ENCODE assay signal across 14 cellular contexts in the genomic region with DNA sequence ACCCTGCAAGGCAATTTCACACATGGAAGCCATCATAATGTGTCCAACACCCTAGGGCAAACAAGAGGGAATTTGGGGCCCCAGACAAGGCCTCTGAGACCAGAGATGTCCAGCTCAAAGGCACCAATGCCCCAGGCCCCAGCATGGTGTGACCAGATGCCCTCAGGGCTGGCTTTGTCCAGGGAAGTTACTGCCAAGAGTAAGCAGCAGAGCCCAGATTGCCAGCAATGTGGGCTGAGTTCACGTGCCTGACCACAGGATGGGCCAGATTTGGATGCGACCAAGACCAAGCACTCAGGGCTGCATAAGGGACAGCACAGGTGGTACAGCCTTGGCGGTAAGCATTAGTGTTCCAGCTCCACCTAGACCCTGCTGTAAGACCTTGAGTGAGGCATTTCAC. TPM values are rescaled to one million over a fixed set of nuclear protein-coding genes. Genes with fewer than 3 reads are reported as not detected.
DNase-seq lines count a peak whose midpoint lies in the region; ATAC-seq and TF ChIP-seq lines count a peak whose summit lies in the region.
"Had no signal": no experiment of that assay in that cellular context is flagged by ENCODE, and none has a peak within 500 bp of the region (broad histone marks: within the 10 kb centered on the region; RNA-seq: fewer than 3 reads in every experiment).

No MANE protein-coding gene starts in this region.

- H3K27me3 Mint-ChIP-seq in endothelial cell (ENCODE audit: unreplicated experiment), result peaks cover 2% of the 10 kb centered on the region
- H3K27me3 Mint-ChIP-seq: activated CD4-positive, alpha-beta T cell treated with anti-CD3 and anti-CD28 coated beads, Interleukin-2, amount 10 ng/mL, durations not matched to agents 24 days and 14 days; naive B cell had no signal

- no peak for TF ChIP-seq EP300 in esophagus muscularis mucosa (IDR thresholded peaks at IDR 0.05)

- peaks cover 0 to 8% (median 0%) of the 10 kb centered on the region in 9 donors for H3K36me3 ChIP-seq in heart right ventricle
- H3K36me3 ChIP-seq in esophagus muscularis mucosa, result peaks cover 0 to 11% (median 2%) of the 10 kb centered on the region in 4 donors
- no peaks in the 10 kb centered on the region for H3K36me3 ChIP-seq in parathyroid adenoma (ENCODE audit: control insufficient read depth, insufficient read depth, low read length)
- H3K36me3 ChIP-seq in vagina, result no peaks in the 10 kb centered on the region
- H3K36me3 ChIP-seq in BE2C, result no peaks in the 10 kb centered on the region

- H3K27me3 ChIP-seq in heart right ventricle (no peaks in the 10 kb centered on the region), right cardiac atrium (ENCODE audit: control insufficient read depth, insufficient read depth) (no peaks in the 10 kb centered on the region), esophagus muscularis mucosa (no peaks in the 10 kb centered on the region), parathyroid adenoma (ENCODE audit: control insufficient read depth, insufficient read depth, low read length) (no peaks in the 10 kb centered on the region), vagina (no peaks in the 10 kb centered on the region), BE2C (no peaks in the 10 kb centered on the region)

- H3K9ac ChIP-seq in parathyroid adenoma, result no peak overlapping the region

- peaks cover 0 to 3% (median 0%) of the 10 kb centered on the region in 11 donors for H3K9me3 ChIP-seq in heart right ventricle
- H3K9me3 ChIP-seq in right cardiac atrium (ENCODE audit: control insufficient read depth, low read length), result no peaks in the 10 kb centered on the region
- H3K9me3 ChIP-seq in esophagus muscularis mucosa, result no peaks in the 10 kb centered on the region
- H3K9me3 ChIP-seq in parathyroid adenoma (ENCODE audit: control insufficient read depth, low read length), result no peaks in the 10 kb centered on the region
- H3K9me3 ChIP-seq in vagina, result no peaks in the 10 kb centered on the region
- H3K9me3 ChIP-seq in BE2C, result no peaks in the 10 kb centered on the region

- no peak overlapping the region for H3K4me2 ChIP-seq in parathyroid adenoma (ENCODE audit: low read length)

- H3K27ac ChIP-seq in heart right ventricle, result peak overlapping the region in 7 of 10 donors; percentile 27 to 70 (median 56)
- H3K27ac ChIP-seq in right cardiac atrium (ENCODE audit: low read length), result no peak overlapping the region
- H3K27ac ChIP-seq in esophagus muscularis mucosa (replicated peaks in 1 of 4), result peak overlapping the region; percentile 86 to 93 (median 90)
- H3K27ac ChIP-seq in parathyroid adenoma, result peak overlapping the region; percentile 82
- peak overlapping the region; percentile 90 for H3K27ac ChIP-seq in vagina

- no peak overlapping the region for H3K4me3 Mint-ChIP-seq in endothelial cell (ENCODE audit: unreplicated experiment)
- H3K4me3 Mint-ChIP-seq: activated CD4-positive, alpha-beta T cell treated with anti-CD3 and anti-CD28 coated beads, Interleukin-2, amount 10 ng/mL, durations not matched to agents 24 days and 14 days; activated T-helper 1 cell treated with anti-CD3 and anti-CD28 coated beads, Interleukin-12 subunit alpha, Interleukin-12 subunit beta, Interleukin-2, Interleukin-4 antibody, amounts not matched to agents 30 ng/mL and 10 ng/mL and 1 ng/mL, durations not matched to agents 14 hours and 24 hours and 36 hours; naive B cell had no signal

- TF ChIP-seq CTCF in heart right ventricle (IDR thresholded peaks at IDR 0.05) (no peak), esophagus muscularis mucosa (IDR thresholded peaks at IDR 0.05) (no peak), parathyroid adenoma (IDR thresholded peaks at IDR 0.05) (no peak), vagina (IDR thresholded peaks at IDR 0.05) (no peak), endothelial cell (IDR thresholded peaks at IDR 0.05; ENCODE audit: unreplicated experiment) (no peak), BE2C (IDR thresholded peaks at IDR 0.05; ENCODE audit: low read depth, low read length) (no peak)

- no peaks in the 10 kb centered on the region for H3K9me3 Mint-ChIP-seq in endothelial cell (ENCODE audit: unreplicated experiment)

- ATAC-seq in heart right ventricle, result peak in 3 of 8 donors; percentile 17 to 26 (median 26)
- no peak for ATAC-seq in right cardiac atrium
- ATAC-seq: sciatic nerve had no signal

- intact Hi-C loops in heart right ventricle (cut with DNase I), result loop anchor here in 1 of 10 donors (5.0 kb wide), 1 partner anchor 52 kb away; no protein-coding TSS in a partner anchor
- intact Hi-C loops in right cardiac atrium (cut with DNase I), result no loop called here
- intact Hi-C loops in esophagus muscularis mucosa (cut with DNase I), result no loop called here
- intact Hi-C loops in vagina (cut with DNase I), result no loop called here

- no peak overlapping the region for H3K27ac Mint-ChIP-seq in endothelial cell (ENCODE audit: unreplicated experiment)
- H3K27ac Mint-ChIP-seq: activated CD4-positive, alpha-beta T cell treated with anti-CD3 and anti-CD28 coated beads, Interleukin-2, amount 10 ng/mL, durations not matched to agents 24 days and 14 days; activated T-helper 1 cell treated with anti-CD3 and anti-CD28 coated beads, Interleukin-12 subunit alpha, Interleukin-12 subunit beta, Interleukin-2, Interleukin-4 antibody, amounts not matched to agents 30 ng/mL and 10 ng/mL and 1 ng/mL, durations not matched to agents 14 hours and 24 hours and 36 hours had no signal

- no peak for TF ChIP-seq POLR2A in esophagus muscularis mucosa (IDR thresholded peaks at IDR 0.05; ENCODE audit: low read depth)
- TF ChIP-seq POLR2A in vagina (IDR thresholded peaks at IDR 0.05), result no peak

- no peak overlapping the region for H2AFZ ChIP-seq in parathyroid adenoma

- peaks cover 2% of the 10 kb centered on the region for H3K4me1 Mint-ChIP-seq in endothelial cell (ENCODE audit: unreplicated experiment)

- peaks cover 18% of the 10 kb centered on the region for H3K79me2 ChIP-seq in parathyroid adenoma

- 84 to 86% methylated on average over 3 of the region's 3 CpGs for WGBS in heart right ventricle, 2 donors
- 88% methylated on average over 3 of the region's 3 CpGs for WGBS in right cardiac atrium
- 69% methylated on average over 3 of the region's 3 CpGs for WGBS in esophagus muscularis mucosa

- H3K4me3 ChIP-seq in heart right ventricle (no peak overlapping the region), right cardiac atrium (ENCODE audit: low read length) (no peak overlapping the region), esophagus muscularis mucosa (no peak overlapping the region), parathyroid adenoma (ENCODE audit: low read depth, low read length) (no peak overlapping the region), vagina (no peak overlapping the region), BE2C (ENCODE audit: low read depth, low read length) (no peak overlapping the region)

- H3K4me1 ChIP-seq in heart right ventricle (peaks cover 8 to 83% (median 50%) of the 10 kb centered on the region in 9 donors), right cardiac atrium (ENCODE audit: control insufficient read depth, insufficient read depth, low read length) (peaks cover 7% of the 10 kb centered on the region), esophagus muscularis mucosa (peaks cover 65 to 95% (median 91%) of the 10 kb centered on the region in 4 donors), parathyroid adenoma (peaks cover 37% of the 10 kb centered on the region), vagina (peaks cover 95% of the 10 kb centered on the region), BE2C (no peaks in the 10 kb centered on the region)

- H3K36me3 Mint-ChIP-seq in endothelial cell (ENCODE audit: low read depth, unreplicated experiment), result no peaks in the 10 kb centered on the region
- H3K36me3 Mint-ChIP-seq: naive B cell had no signal

- DNase-seq in heart right ventricle (peak in 1 of 2 donors; percentile 37), right cardiac atrium (no peak), esophagus muscularis mucosa (ENCODE audit: extremely low spot score) (no peak), vagina (ENCODE audit: extremely low spot score in 2 of 2) (no peak), endothelial cell (ENCODE audit: low spot score) (no peak), NCI-H2227 treated with DMSO at 0.1 percent for 48 hours (lab: John Stamatoyannopoulos, UW) (no peak), BE2C (no peak)
- DNase-seq: ACHN; activated CD4-positive, alpha-beta T cell treated with anti-CD3 and anti-CD28 coated beads, Interleukin-2, amount 10 ng/mL, durations not matched to agents 24 days and 14 days; DMS53; naive B cell had no signal

RNA-seq across cellular contexts. Expression of a gene that starts 12.7 kb away (rescaled TPM):
- total RNA-seq in heart right ventricle (10 to 100 TPM; 21.7 to 54.6 (median 41.6) TPM), right cardiac atrium (10 to 100 TPM; 13.6 to 25.0 (median 16.2) TPM), esophagus muscularis mucosa (100 to 1,000 TPM in 2 of 4 donors, 10 to 100 TPM in 2; 71.2 to 120 (median 97.3) TPM), vagina (107 TPM), endothelial cell (ENCODE audit: unreplicated experiment) (12.4 TPM)
- polyA plus RNA-seq in heart right ventricle (10 to 100 TPM; 14.5 to 32.4 TPM), right cardiac atrium (5.5 TPM)
- 0.09 TPM for polyA plus RNA-seq in BE2C (2012; ENCODE audit: insufficient read depth, insufficient read length, low read depth)

RNA-seq across cellular contexts. Expression of a gene that starts 27.0 kb away (rescaled TPM):
- 1 to 10 TPM in 2 of 10 donors, under 1 TPM in 5, not detected in 3; 0.13 to 4.4 (median 0.51) TPM for total RNA-seq in heart right ventricle
- polyA plus RNA-seq in heart right ventricle, result under 1 TPM; 0.20 to 0.22 TPM
- 1 to 10 TPM in 2 of 4 donors, under 1 TPM in 2; 0.19 to 1.6 (median 0.76) TPM for total RNA-seq in right cardiac atrium
- 0.11 TPM for polyA plus RNA-seq in right cardiac atrium
- total RNA-seq in esophagus muscularis mucosa, result under 1 TPM in 3 of 4 donors, not detected in 1; 0.19 to 0.80 (median 0.50) TPM
- total RNA-seq in vagina, result 3.2 TPM
- total RNA-seq in endothelial cell (ENCODE audit: unreplicated experiment), result 3.5 TPM
- 2.0 TPM for polyA plus RNA-seq in BE2C (2012; ENCODE audit: insufficient read depth, insufficient read length, low read depth)
